In the genomic region with DNA sequence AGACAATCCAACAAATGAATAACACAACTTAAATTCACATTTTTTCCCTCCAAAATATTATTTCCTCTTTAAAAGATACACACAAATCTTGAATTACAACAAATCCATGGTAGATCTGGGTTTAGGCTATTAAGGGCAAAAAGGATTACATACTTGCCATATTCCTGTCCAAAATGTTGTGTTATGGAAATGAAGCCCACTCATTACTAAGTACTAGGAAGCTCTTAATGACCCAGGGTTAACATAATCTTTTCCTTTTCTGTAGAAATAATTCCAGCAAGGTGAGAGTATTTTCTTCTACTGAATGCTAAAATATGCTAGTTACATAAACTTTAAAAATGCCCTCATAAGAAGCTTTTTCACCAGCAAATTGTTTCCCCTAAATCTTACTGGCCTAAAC, we compare ENCODE assay signal across 10 cellular contexts. TPM values are rescaled to one million over a fixed set of nuclear protein-coding genes. Genes with fewer than 3 reads are reported as not detected.
DNase-seq lines count a peak whose midpoint lies in the region; TF ChIP-seq lines count a peak whose summit lies in the region.
"Had no signal": no experiment of that assay in that cellular context is flagged by ENCODE, and none has a peak within 500 bp of the region (broad histone marks: within the 10 kb centered on the region; RNA-seq: fewer than 3 reads in every experiment).

No MANE protein-coding gene starts in this region.

- H3K4me1 ChIP-seq in HAP-1 (peaks cover 12% of the 10 kb centered on the region), fibroblast of lung (ENCODE audit: control insufficient read depth, extremely low read depth, insufficient read depth, low read length) (no peaks in the 10 kb centered on the region), skeletal muscle tissue (ENCODE audit: control insufficient read depth in 3 of 3, insufficient read depth in 3 of 3, low read length in 3 of 3) (peaks cover 12 to 28% (median 16%) of the 10 kb centered on the region in 3 donors)

- peak overlapping the region; percentile 75 for H3K4me2 ChIP-seq in SU-DHL-6 (ENCODE audit: low read depth, low read length, poor library complexity, severe bottlenecking)
- peak overlapping the region; percentile 95 for H3K4me2 ChIP-seq in fibroblast of lung (ENCODE audit: extremely low read depth, insufficient read depth, low read length)

- H3K36me3 ChIP-seq in HAP-1 (replicated peaks) (no peaks in the 10 kb centered on the region), SU-DHL-6 (ENCODE audit: low read length) (no peaks in the 10 kb centered on the region), fibroblast of lung (ENCODE audit: control insufficient read depth, insufficient read depth, low read length) (no peaks in the 10 kb centered on the region), skeletal muscle tissue (ENCODE audit: control insufficient read depth in 3 of 3, insufficient read depth in 3 of 3, low read length in 3 of 3) (no peaks in the 10 kb centered on the region)

- H3K27ac ChIP-seq in SU-DHL-6 (ENCODE audit: low read depth, low read length), result no peak overlapping the region
- H3K27ac ChIP-seq in fibroblast of lung (ENCODE audit: insufficient read depth, low read length), result no peak overlapping the region
- no peak overlapping the region for H3K27ac ChIP-seq in skeletal muscle tissue (ENCODE audit: low read depth, low read length)

- H3K9me2 ChIP-seq in SU-DHL-6 (replicated peaks; ENCODE audit: insufficient read depth, low read length), result no peaks in the 10 kb centered on the region

- peak in 1 of 2 experiments; percentile 53 for DNase-seq in HAP-1 (ENCODE audit: low spot score in 2 of 2)
- DNase-seq in fibroblast of lung (ENCODE audit: low read depth in 2 of 2), result no peak
- DNase-seq in glomerular visceral epithelial cell (ENCODE audit: extremely low spot score), result no peak
- DNase-seq in OCI-M2 (lab: John Stamatoyannopoulos, UW; ENCODE audit: unreplicated experiment), result no peak
- no peak for DNase-seq in D341Med (ENCODE audit: low spot score)
- DNase-seq in NCI-H187 (lab: John Stamatoyannopoulos, UW), result no peak
- DNase-seq: NCI-H748 treated with DMSO at 0.1 percent for 48 hours; stimulated activated CD4-positive, alpha-beta T cell treated with anti-CD3 and anti-CD28 coated beads, Interleukin-1b, Interleukin-23, amount 100 ng/mL, for 48 hours had no signal

- no peak for TF ChIP-seq CTCF in SU-DHL-6 (IDR thresholded peaks at IDR 0.05; ENCODE audit: insufficient read depth, low read length, poor library complexity, severe bottlenecking)
- no peak for TF ChIP-seq CTCF in fibroblast of lung (conservative IDR thresholded peaks at IDR 0.05 in 1 of 2, IDR thresholded peaks at IDR 0.05 in 1 of 2; ENCODE audit: low read depth in 1 of 2, low read length in 2 of 2)

- H4K20me1 ChIP-seq in SU-DHL-6 (ENCODE audit: low read depth, low read length) (no peaks in the 10 kb centered on the region), fibroblast of lung (ENCODE audit: control insufficient read depth, extremely low read depth, insufficient read depth, low read length) (no peaks in the 10 kb centered on the region)

- H3K79me2 ChIP-seq in SU-DHL-6 (ENCODE audit: insufficient read depth, low read length) (peaks cover 62% of the 10 kb centered on the region), fibroblast of lung (ENCODE audit: control insufficient read depth, insufficient read depth, low read length) (peaks cover 45% of the 10 kb centered on the region)

- H2AFZ ChIP-seq in SU-DHL-6 (ENCODE audit: low read depth, low read length, severe bottlenecking) (no peak overlapping the region), fibroblast of lung (ENCODE audit: low read length) (no peak overlapping the region)

- H3F3A ChIP-seq in SU-DHL-6 (ENCODE audit: insufficient read depth), result no peaks in the 10 kb centered on the region

- no peaks in the 10 kb centered on the region for H3K27me3 ChIP-seq in HAP-1 (ENCODE audit: low read depth)
- H3K27me3 ChIP-seq in SU-DHL-6 (ENCODE audit: low read length), result no peaks in the 10 kb centered on the region
- no peaks in the 10 kb centered on the region for H3K27me3 ChIP-seq in fibroblast of lung (ENCODE audit: control insufficient read depth, insufficient read depth, low read length)
- H3K27me3 ChIP-seq in skeletal muscle tissue (ENCODE audit: control insufficient read depth in 3 of 3, insufficient read depth in 3 of 3, low read length in 3 of 3), result no peaks in the 10 kb centered on the region

- H3K9ac ChIP-seq in SU-DHL-6 (ENCODE audit: low read length) (peak overlapping the region; percentile 66), fibroblast of lung (ENCODE audit: insufficient read depth, low read length) (no peak overlapping the region), skeletal muscle tissue (ENCODE audit: low read depth in 1 of 3, low read length in 3 of 3) (peak overlapping the region; percentile 86 to 98 (median 91))

- in situ Hi-C loops in HAP-1 (cut with MboI; ENCODE audit: low sequenced_read_pairs), result no loop called here

- H3K9me3 ChIP-seq in HAP-1 (no peaks in the 10 kb centered on the region), SU-DHL-6 (ENCODE audit: insufficient read depth, low read length) (no peaks in the 10 kb centered on the region), fibroblast of lung (ENCODE audit: control insufficient read depth, insufficient read depth, low read depth, low read length) (no peaks in the 10 kb centered on the region), skeletal muscle tissue (ENCODE audit: control insufficient read depth in 3 of 3, low read length in 3 of 3) (no peaks in the 10 kb centered on the region)

- peak overlapping the region; percentile 66 for H3K4me3 ChIP-seq in HAP-1
- H3K4me3 ChIP-seq in SU-DHL-6 (ENCODE audit: insufficient read depth, low read length, poor library complexity, severe bottlenecking), result peak overlapping the region; percentile 63
- peak overlapping the region in 3 of 4 experiments; percentile 64 to 87 (median 81) for H3K4me3 ChIP-seq in fibroblast of lung (replicated peaks in 1 of 4; ENCODE audit: control extremely low read depth in 1 of 4, insufficient read depth in 1 of 4, low read depth in 3 of 4, low read length in 4 of 4)
- peak overlapping the region in 2 of 3 donors; percentile 92 to 94 for H3K4me3 ChIP-seq in skeletal muscle tissue (ENCODE audit: low read length in 3 of 3)

RNA-seq across cellular contexts. Expression of a gene that starts 1.6 kb away (rescaled TPM):
- total RNA-seq in fibroblast of lung (18.3 and 20.5 TPM in 2 replicates), skeletal muscle tissue (40.2 TPM)
- 5.5 and 8.0 TPM in 2 replicates for polyA plus RNA-seq in fibroblast of lung
- 2.6 and 3.6 TPM in 2 replicates for polyA plus RNA-seq in fibroblast of lung (2012)
- polyA minus RNA-seq in fibroblast of lung (ENCODE audit: low replicate concordance), result 2.3 and 5.1 TPM in 2 replicates
